Comparison of ENCODE assay signal across 1 cellular context in the genomic region with DNA sequence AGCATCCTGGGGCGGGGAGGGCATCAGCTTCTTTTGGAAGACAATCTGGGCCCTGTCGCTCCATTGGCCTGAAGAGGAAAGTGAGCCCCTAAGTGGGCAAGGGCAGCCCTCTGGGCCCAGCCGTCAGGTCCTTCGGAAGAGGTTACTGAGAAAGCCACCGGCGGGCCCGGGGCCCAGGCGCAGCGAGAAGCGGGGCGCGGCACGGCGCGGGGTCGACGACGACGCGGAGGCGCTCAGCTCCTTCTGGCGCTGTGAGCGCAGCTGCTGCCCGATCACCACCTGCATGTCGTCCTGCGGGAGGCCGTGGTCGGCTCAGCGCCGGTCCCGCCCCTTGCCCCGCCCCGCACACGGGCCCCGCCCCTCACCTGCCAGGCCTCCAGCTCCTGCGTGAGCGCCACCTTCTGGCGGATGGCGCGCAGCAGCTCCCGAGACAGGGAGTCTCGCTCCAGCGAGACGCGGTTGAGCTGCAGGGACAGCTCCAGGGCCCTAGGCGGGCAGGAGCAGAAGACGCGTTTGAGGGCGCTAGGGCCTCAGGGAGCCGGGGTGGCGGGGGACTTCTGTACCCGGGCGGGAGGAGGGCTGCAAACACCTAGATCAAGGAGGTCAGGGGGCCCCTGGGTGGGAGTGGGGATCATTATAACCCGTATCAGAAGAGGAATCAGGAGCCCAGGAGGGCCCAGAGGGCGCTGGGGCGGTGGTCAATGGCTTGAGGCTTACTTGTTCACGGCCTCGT.
A peak's percentile ranks its signal among the peaks of the same experiment; 100 is the strongest.
TF ChIP-seq lines count a peak whose summit lies in the region.

No MANE protein-coding gene starts in this region.

TF ChIP-seq in A549, 52 proteins besides CTCF, POLR2A, EP300 and RAD21 (continued from another document):
- TF ChIP-seq TP53 (CRISPR knock-in tag; IDR thresholded peaks at IDR 0.05) (0 out of 2 replicates have a peak, but pooled peaks have one; percentile 47), RARB (CRISPR knock-in tag; IDR thresholded peaks at IDR 0.05) (0 out of 2 replicates have a peak, but pooled peaks have one; percentile 48), RCOR1 (IDR thresholded peaks at IDR 0.05; ENCODE audit: low read depth, low read length) (no peak), TFCP2L1 (CRISPR knock-in tag; IDR thresholded peaks at IDR 0.05) (peak; percentile 1; the same call in 1 of the 2 replicates)
- TF ChIP-seq, protein P1, sequence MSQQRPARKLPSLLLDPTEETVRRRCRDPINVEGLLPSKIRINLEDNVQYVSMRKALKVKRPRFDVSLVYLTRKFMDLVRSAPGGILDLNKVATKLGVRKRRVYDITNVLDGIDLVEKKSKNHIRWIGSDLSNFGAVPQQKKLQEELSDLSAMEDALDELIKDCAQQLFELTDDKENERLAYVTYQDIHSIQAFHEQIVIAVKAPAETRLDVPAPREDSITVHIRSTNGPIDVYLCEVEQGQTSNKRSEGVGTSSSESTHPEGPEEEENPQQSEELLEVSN (IDR thresholded peaks at IDR 0.05; ENCODE audit: borderline replicate concordance, low read depth) = no peak
